1 cellular context compared by ENCODE assay signal in the genomic region with DNA sequence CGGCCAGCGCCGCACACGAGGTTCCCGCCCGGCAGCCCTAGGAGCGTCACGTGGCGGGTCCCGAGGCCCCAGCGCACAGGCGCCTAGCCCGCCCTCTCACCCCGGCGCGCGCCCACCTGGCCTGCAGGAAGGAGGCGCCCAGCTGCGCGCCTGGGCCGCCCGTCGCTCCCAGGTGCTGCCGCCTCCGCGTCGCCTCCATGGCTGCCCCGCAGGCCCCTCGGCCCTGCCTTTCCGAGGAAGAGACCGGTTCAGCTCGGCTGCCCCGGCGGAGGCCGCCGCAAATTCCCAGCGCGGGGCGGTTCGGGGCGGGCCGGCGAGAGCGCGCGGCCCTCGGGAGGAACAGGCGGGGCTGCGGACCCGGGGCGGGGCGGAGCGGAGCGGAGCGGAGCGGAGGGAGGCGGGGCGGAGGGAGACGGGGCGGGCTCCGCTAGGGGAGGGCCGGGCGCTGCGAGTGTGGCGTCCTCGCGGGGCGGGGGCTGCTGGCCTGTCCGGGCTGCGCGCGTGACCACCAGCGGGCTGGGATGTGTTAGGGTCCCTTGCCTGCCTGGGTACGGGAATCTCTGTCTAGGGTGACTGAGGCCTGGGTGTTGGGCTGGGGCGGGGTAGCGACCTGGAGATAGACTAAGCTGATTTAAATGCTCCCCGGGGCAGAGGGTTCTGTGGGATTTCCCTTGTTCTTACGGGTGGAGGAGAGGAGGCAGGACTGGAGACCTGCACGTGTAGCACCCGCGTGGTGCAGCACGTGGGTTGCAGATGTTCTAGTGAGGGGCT.
TF ChIP-seq lines count a peak whose summit lies in the region.

A gene (minus strand): TSS at position 343 of the 771 bp plus-strand sequence. CDS start 144 bp downstream, at position 199.

TF ChIP-seq in HepG2, 621 proteins besides CTCF, POLR2A, EP300 and RAD21 (continued from another document and continues in another):
- TF ChIP-seq, protein P1, sequence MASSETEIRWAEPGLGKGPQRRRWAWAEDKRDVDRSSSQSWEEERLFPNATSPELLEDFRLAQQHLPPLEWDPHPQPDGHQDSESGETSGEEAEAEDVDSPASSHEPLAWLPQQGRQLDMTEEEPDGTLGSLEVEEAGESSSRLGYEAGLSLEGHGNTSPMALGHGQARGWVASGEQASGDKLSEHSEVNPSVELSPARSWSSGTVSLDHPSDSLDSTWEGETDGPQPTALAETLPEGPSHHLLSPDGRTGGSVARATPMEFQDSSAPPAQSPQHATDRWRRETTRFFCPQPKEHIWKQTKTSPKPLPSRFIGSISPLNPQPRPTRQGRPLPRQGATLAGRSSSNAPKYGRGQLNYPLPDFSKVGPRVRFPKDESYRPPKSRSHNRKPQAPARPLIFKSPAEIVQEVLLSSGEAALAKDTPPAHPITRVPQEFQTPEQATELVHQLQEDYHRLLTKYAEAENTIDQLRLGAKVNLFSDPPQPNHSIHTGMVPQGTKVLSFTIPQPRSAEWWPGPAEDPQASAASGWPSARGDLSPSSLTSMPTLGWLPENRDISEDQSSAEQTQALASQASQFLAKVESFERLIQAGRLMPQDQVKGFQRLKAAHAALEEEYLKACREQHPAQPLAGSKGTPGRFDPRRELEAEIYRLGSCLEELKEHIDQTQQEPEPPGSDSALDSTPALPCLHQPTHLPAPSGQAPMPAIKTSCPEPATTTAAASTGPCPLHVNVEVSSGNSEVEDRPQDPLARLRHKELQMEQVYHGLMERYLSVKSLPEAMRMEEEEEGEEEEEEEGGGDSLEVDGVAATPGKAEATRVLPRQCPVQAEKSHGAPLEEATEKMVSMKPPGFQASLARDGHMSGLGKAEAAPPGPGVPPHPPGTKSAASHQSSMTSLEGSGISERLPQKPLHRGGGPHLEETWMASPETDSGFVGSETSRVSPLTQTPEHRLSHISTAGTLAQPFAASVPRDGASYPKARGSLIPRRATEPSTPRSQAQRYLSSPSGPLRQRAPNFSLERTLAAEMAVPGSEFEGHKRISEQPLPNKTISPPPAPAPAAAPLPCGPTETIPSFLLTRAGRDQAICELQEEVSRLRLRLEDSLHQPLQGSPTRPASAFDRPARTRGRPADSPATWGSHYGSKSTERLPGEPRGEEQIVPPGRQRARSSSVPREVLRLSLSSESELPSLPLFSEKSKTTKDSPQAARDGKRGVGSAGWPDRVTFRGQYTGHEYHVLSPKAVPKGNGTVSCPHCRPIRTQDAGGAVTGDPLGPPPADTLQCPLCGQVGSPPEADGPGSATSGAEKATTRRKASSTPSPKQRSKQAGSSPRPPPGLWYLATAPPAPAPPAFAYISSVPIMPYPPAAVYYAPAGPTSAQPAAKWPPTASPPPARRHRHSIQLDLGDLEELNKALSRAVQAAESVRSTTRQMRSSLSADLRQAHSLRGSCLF (CRISPR knock-in tag; IDR thresholded peaks at IDR 0.05; ENCODE audit: borderline replicate concordance) = no peak
- TF ChIP-seq, protein P2, sequence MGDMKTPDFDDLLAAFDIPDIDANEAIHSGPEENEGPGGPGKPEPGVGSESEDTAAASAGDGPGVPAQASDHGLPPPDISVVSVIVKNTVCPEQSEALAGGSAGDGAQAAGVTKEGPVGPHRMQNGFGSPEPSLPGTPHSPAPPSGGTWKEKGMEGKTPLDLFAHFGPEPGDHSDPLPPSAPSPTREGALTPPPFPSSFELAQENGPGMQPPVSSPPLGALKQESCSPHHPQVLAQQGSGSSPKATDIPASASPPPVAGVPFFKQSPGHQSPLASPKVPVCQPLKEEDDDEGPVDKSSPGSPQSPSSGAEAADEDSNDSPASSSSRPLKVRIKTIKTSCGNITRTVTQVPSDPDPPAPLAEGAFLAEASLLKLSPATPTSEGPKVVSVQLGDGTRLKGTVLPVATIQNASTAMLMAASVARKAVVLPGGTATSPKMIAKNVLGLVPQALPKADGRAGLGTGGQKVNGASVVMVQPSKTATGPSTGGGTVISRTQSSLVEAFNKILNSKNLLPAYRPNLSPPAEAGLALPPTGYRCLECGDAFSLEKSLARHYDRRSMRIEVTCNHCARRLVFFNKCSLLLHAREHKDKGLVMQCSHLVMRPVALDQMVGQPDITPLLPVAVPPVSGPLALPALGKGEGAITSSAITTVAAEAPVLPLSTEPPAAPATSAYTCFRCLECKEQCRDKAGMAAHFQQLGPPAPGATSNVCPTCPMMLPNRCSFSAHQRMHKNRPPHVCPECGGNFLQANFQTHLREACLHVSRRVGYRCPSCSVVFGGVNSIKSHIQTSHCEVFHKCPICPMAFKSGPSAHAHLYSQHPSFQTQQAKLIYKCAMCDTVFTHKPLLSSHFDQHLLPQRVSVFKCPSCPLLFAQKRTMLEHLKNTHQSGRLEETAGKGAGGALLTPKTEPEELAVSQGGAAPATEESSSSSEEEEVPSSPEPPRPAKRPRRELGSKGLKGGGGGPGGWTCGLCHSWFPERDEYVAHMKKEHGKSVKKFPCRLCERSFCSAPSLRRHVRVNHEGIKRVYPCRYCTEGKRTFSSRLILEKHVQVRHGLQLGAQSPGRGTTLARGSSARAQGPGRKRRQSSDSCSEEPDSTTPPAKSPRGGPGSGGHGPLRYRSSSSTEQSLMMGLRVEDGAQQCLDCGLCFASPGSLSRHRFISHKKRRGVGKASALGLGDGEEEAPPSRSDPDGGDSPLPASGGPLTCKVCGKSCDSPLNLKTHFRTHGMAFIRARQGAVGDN (CRISPR knock-in tag; IDR thresholded peaks at IDR 0.05) = peak; percentile 93
- TF ChIP-seq YEATS4 (CRISPR knock-in tag; IDR thresholded peaks at IDR 0.05; ENCODE audit: borderline replicate concordance) = peak; percentile 97
- peak; percentile 50 for TF ChIP-seq JUND (CRISPR knock-in tag; IDR thresholded peaks at IDR 0.05)
- TF ChIP-seq PHF5A (CRISPR knock-in tag; IDR thresholded peaks at IDR 0.05; ENCODE audit: low read depth, unreplicated experiment) = peak; percentile 22
- no peak for TF ChIP-seq NCOA5 (CRISPR knock-in tag; IDR thresholded peaks at IDR 0.05)
- TF ChIP-seq, protein P3, sequence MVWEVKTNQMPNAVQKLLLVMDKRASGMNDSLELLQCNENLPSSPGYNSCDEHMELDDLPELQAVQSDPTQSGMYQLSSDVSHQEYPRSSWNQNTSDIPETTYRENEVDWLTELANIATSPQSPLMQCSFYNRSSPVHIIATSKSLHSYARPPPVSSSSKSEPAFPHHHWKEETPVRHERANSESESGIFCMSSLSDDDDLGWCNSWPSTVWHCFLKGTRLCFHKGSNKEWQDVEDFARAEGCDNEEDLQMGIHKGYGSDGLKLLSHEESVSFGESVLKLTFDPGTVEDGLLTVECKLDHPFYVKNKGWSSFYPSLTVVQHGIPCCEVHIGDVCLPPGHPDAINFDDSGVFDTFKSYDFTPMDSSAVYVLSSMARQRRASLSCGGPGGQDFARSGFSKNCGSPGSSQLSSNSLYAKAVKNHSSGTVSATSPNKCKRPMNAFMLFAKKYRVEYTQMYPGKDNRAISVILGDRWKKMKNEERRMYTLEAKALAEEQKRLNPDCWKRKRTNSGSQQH (CRISPR knock-in tag; IDR thresholded peaks at IDR 0.05; ENCODE audit: low read depth) = peak; percentile 54; the same call in 1 of the 2 replicates
- TF ChIP-seq, protein P4, sequence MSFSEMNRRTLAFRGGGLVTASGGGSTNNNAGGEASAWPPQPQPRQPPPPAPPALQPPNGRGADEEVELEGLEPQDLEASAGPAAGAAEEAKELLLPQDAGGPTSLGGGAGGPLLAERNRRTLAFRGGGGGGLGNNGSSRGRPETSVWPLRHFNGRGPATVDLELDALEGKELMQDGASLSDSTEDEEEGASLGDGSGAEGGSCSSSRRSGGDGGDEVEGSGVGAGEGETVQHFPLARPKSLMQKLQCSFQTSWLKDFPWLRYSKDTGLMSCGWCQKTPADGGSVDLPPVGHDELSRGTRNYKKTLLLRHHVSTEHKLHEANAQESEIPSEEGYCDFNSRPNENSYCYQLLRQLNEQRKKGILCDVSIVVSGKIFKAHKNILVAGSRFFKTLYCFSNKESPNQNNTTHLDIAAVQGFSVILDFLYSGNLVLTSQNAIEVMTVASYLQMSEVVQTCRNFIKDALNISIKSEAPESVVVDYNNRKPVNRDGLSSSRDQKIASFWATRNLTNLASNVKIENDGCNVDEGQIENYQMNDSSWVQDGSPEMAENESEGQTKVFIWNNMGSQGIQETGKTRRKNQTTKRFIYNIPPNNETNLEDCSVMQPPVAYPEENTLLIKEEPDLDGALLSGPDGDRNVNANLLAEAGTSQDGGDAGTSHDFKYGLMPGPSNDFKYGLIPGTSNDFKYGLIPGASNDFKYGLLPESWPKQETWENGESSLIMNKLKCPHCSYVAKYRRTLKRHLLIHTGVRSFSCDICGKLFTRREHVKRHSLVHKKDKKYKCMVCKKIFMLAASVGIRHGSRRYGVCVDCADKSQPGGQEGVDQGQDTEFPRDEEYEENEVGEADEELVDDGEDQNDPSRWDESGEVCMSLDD (CRISPR knock-in tag; IDR thresholded peaks at IDR 0.05; ENCODE audit: borderline replicate concordance) = no peak
- TF ChIP-seq KAT7 (CRISPR knock-in tag; IDR thresholded peaks at IDR 0.05; ENCODE audit: borderline replicate concordance) = no peak; the same call in 1 of the 2 replicates
- TF ChIP-seq WIZ (CRISPR knock-in tag; IDR thresholded peaks at IDR 0.05) = no peak
- TF ChIP-seq, protein P5, sequence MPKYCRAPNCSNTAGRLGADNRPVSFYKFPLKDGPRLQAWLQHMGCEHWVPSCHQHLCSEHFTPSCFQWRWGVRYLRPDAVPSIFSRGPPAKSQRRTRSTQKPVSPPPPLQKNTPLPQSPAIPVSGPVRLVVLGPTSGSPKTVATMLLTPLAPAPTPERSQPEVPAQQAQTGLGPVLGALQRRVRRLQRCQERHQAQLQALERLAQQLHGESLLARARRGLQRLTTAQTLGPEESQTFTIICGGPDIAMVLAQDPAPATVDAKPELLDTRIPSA (CRISPR knock-in tag; IDR thresholded peaks at IDR 0.05; ENCODE audit: borderline replicate concordance) = peak; percentile 66; the same call in 1 of the 2 replicates
- TF ChIP-seq STAG1 (CRISPR knock-in tag; IDR thresholded peaks at IDR 0.05) = no peak
- TF ChIP-seq ZNF282 (IDR thresholded peaks at IDR 0.05; ENCODE audit: partially characterized antibody) = no peak
- peak; percentile 61; the same call in 1 of the 2 replicates for TF ChIP-seq ZSCAN12 (CRISPR knock-in tag; IDR thresholded peaks at IDR 0.05)
- TF ChIP-seq TBX2 (CRISPR knock-in tag; IDR thresholded peaks at IDR 0.05; ENCODE audit: borderline replicate concordance) = peak; percentile 51; the same call in 1 of the 2 replicates
- TF ChIP-seq SMARCC2 (IDR thresholded peaks at IDR 0.05) = no peak
- TF ChIP-seq ZNF496 (CRISPR knock-in tag; IDR thresholded peaks at IDR 0.05; ENCODE audit: insufficient replicate concordance) = no peak
- TF ChIP-seq, protein P6, sequence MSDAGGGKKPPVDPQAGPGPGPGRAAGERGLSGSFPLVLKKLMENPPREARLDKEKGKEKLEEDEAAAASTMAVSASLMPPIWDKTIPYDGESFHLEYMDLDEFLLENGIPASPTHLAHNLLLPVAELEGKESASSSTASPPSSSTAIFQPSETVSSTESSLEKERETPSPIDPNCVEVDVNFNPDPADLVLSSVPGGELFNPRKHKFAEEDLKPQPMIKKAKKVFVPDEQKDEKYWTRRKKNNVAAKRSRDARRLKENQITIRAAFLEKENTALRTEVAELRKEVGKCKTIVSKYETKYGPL (CRISPR knock-in tag; IDR thresholded peaks at IDR 0.05) = peak; percentile 44; the same call in 1 of the 2 replicates
- TF ChIP-seq, protein P7, sequence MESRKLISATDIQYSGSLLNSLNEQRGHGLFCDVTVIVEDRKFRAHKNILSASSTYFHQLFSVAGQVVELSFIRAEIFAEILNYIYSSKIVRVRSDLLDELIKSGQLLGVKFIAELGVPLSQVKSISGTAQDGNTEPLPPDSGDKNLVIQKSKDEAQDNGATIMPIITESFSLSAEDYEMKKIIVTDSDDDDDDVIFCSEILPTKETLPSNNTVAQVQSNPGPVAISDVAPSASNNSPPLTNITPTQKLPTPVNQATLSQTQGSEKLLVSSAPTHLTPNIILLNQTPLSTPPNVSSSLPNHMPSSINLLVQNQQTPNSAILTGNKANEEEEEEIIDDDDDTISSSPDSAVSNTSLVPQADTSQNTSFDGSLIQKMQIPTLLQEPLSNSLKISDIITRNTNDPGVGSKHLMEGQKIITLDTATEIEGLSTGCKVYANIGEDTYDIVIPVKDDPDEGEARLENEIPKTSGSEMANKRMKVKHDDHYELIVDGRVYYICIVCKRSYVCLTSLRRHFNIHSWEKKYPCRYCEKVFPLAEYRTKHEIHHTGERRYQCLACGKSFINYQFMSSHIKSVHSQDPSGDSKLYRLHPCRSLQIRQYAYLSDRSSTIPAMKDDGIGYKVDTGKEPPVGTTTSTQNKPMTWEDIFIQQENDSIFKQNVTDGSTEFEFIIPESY (CRISPR knock-in tag; IDR thresholded peaks at IDR 0.05) = no peak; the same call in 1 of the 2 replicates
- TF ChIP-seq PTBP1 (IDR thresholded peaks at IDR 0.05; ENCODE audit: low read depth, low read length, poor library complexity, severe bottlenecking) = no peak
- TF ChIP-seq, protein P8, sequence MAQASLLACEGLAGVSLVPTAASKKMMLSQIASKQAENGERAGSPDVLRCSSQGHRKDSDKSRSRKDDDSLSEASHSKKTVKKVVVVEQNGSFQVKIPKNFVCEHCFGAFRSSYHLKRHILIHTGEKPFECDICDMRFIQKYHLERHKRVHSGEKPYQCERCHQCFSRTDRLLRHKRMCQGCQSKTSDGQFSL (CRISPR knock-in tag; IDR thresholded peaks at IDR 0.05) = no peak
- peak; percentile 93 for TF ChIP-seq ZFP82 (CRISPR knock-in tag; IDR thresholded peaks at IDR 0.05; ENCODE audit: borderline replicate concordance)
- TF ChIP-seq, protein P9, sequence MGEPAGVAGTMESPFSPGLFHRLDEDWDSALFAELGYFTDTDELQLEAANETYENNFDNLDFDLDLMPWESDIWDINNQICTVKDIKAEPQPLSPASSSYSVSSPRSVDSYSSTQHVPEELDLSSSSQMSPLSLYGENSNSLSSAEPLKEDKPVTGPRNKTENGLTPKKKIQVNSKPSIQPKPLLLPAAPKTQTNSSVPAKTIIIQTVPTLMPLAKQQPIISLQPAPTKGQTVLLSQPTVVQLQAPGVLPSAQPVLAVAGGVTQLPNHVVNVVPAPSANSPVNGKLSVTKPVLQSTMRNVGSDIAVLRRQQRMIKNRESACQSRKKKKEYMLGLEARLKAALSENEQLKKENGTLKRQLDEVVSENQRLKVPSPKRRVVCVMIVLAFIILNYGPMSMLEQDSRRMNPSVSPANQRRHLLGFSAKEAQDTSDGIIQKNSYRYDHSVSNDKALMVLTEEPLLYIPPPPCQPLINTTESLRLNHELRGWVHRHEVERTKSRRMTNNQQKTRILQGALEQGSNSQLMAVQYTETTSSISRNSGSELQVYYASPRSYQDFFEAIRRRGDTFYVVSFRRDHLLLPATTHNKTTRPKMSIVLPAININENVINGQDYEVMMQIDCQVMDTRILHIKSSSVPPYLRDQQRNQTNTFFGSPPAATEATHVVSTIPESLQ (CRISPR knock-in tag; conservative IDR thresholded peaks at IDR 0.05) = no peak
- TF ChIP-seq, protein P10, sequence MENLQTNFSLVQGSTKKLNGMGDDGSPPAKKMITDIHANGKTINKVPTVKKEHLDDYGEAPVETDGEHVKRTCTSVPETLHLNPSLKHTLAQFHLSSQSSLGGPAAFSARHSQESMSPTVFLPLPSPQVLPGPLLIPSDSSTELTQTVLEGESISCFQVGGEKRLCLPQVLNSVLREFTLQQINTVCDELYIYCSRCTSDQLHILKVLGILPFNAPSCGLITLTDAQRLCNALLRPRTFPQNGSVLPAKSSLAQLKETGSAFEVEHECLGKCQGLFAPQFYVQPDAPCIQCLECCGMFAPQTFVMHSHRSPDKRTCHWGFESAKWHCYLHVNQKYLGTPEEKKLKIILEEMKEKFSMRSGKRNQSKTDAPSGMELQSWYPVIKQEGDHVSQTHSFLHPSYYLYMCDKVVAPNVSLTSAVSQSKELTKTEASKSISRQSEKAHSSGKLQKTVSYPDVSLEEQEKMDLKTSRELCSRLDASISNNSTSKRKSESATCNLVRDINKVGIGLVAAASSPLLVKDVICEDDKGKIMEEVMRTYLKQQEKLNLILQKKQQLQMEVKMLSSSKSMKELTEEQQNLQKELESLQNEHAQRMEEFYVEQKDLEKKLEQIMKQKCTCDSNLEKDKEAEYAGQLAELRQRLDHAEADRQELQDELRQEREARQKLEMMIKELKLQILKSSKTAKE (CRISPR knock-in tag; IDR thresholded peaks at IDR 0.05; ENCODE audit: borderline replicate concordance) = peak; percentile 4; the same call in 1 of the 2 replicates
- TF ChIP-seq PITX1 (CRISPR knock-in tag; IDR thresholded peaks at IDR 0.05) = no peak
